8 cellular contexts compared by ENCODE assay signal in the genomic region with DNA sequence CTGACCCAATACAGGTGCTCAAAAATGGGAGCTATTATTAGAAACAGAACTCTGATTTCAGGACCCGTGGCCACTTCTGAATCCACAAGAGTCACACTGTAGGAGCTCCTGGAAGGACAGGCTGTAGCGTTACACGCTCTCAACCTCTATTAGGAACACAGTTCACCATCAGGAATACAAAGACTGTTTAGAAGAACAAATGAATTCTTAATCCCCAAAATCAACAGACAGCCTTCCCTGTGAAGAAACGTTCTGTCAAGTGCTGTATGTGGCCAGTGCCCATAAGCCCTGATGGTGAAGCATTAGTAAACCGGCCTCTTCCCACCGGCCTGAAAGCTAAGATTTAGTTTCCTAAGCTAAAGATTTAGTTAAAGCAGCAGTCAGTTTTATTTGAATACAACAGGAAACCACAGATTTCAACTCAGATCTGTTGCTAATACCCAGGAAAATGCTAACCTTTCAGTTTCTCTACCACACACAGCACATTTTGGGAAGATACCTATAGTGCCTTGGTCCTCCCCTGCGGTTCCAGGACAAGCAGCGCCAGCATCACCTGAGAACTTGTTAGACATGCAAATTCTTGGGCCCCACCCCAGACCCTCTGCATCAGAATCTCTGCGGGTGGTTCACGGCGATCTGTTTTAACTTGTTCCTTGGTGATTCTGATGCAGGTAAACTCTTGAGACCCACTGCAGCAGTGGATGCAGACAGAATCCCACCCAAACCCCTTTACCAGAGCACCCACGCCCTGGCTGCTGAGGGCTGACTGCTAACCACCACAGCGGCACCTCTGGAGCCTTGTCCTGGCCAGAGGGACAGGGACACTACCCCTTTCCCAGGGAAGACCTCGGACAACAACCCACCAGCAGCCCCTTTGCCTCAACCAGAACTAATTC. TPM values are rescaled to one million over a fixed set of nuclear protein-coding genes. Genes with fewer than 3 reads are reported as not detected.
DNase-seq lines count a peak whose midpoint lies in the region; ATAC-seq, FAIRE-seq and TF ChIP-seq lines count a peak whose summit lies in the region.

No MANE protein-coding gene starts in this region.

- DNase-seq in CD4-positive, alpha-beta T cell, result no peak
- DNase-seq in bronchial epithelial cell (ENCODE audit: low read depth) (peak; percentile 39), DMS53 treated with DMSO at 0.1 percent for 48 hours (lab: John Stamatoyannopoulos, UW; ENCODE audit: unreplicated experiment) (no peak), 8988T (no peak), type B pancreatic cell (ENCODE audit: extremely low spot score, unreplicated experiment) (no peak)

- H3K36me3 ChIP-seq in bronchial epithelial cell (ENCODE audit: control insufficient read depth, insufficient read depth, low read length), result no peaks in the 10 kb centered on the region

- intact Hi-C loops in CD4-positive, alpha-beta T cell (cut with DNase I, micrococcal nuclease), result no loop called here

- no peak overlapping the region for H3K4me3 ChIP-seq in bronchial epithelial cell (ENCODE audit: low read depth, low read length)

- H3K4me1 Mint-ChIP-seq in CD4-positive, alpha-beta T cell (ENCODE audit: low read depth), result peaks cover 31% of the 10 kb centered on the region
- H3K4me1 Mint-ChIP-seq in type B pancreatic cell (ENCODE audit: unreplicated experiment), result no peaks in the 10 kb centered on the region

- H3K27ac Mint-ChIP-seq in CD4-positive, alpha-beta T cell, result no peak overlapping the region
- no peak overlapping the region for H3K27ac Mint-ChIP-seq in type B pancreatic cell

- no peaks in the 10 kb centered on the region for H3K27me3 Mint-ChIP-seq in CD4-positive, alpha-beta T cell
- no peaks in the 10 kb centered on the region for H3K27me3 Mint-ChIP-seq in type B pancreatic cell

- peak; percentile 46 for ATAC-seq in CD4-positive, alpha-beta T cell (ENCODE audit: poor library complexity)
- peak; percentile 60 for ATAC-seq in GM19397 (IDR thresholded peaks at IDR 0.05; ENCODE audit: unreplicated experiment)
- ATAC-seq in HG03280 (IDR thresholded peaks at IDR 0.05; ENCODE audit: unreplicated experiment), result peak; percentile 64
- no peak for ATAC-seq in SK-N-SH treated with all-trans-retinoic acid at 6 μM for 48 hours

- H3K9me3 ChIP-seq in CD4-positive, alpha-beta T cell (ENCODE audit: control insufficient read depth, low read length), result no peaks in the 10 kb centered on the region

- POLR2A ChIA-PET in CD4-positive, alpha-beta T cell (lab: Charles Lee), result interaction anchor here (0.6 kb wide), 1 partner anchor 15 kb away, joined by 3 read pairs; no protein-coding TSS in a partner anchor

- no peak for FAIRE-seq in bronchial epithelial cell (lab: Jason Lieb, UNC)

- peak overlapping the region; percentile 74 for H3K4me3 Mint-ChIP-seq in CD4-positive, alpha-beta T cell
- no peak overlapping the region for H3K4me3 Mint-ChIP-seq in type B pancreatic cell

- no peaks in the 10 kb centered on the region for H3K36me3 Mint-ChIP-seq in CD4-positive, alpha-beta T cell (ENCODE audit: low read depth)
- peaks cover 6% of the 10 kb centered on the region for H3K36me3 Mint-ChIP-seq in type B pancreatic cell

- CTCF ChIA-PET in CD4-positive, alpha-beta T cell (lab: Charles Lee), result no interaction called here

- H3K27ac ChIP-seq in CD4-positive, alpha-beta T cell (ENCODE audit: low read depth, low read length), result no peak overlapping the region

- TF ChIP-seq CTCF in CD4-positive, alpha-beta T cell (IDR thresholded peaks at IDR 0.05), result no peak
- TF ChIP-seq CTCF in bronchial epithelial cell (IDR thresholded peaks at IDR 0.05; ENCODE audit: insufficient read depth, low read length, severe bottlenecking) (no peak), type B pancreatic cell (conservative IDR thresholded peaks at IDR 0.05) (no peak)

- H3K27me3 ChIP-seq in CD4-positive, alpha-beta T cell (ENCODE audit: control insufficient read depth, insufficient read depth, low read length), result no peaks in the 10 kb centered on the region
- H3K27me3 ChIP-seq in bronchial epithelial cell (ENCODE audit: control insufficient read depth, insufficient read depth, low read length), result no peaks in the 10 kb centered on the region

- no peaks in the 10 kb centered on the region for H3K9me3 Mint-ChIP-seq in CD4-positive, alpha-beta T cell
- no peaks in the 10 kb centered on the region for H3K9me3 Mint-ChIP-seq in type B pancreatic cell

TF ChIP-seq in SK-N-SH treated with all-trans-retinoic acid at 6 μM for 48 hours, 23 proteins besides CTCF, POLR2A, EP300 and RAD21:
- no peak for TF ChIP-seq BACH2 (CRISPR knock-in tag; IDR thresholded peaks at IDR 0.05; ENCODE audit: borderline replicate concordance)
- TF ChIP-seq OSR1 (CRISPR knock-in tag; IDR thresholded peaks at IDR 0.05), result no peak
- no peak for TF ChIP-seq TCF4 (CRISPR knock-in tag; IDR thresholded peaks at IDR 0.05; ENCODE audit: borderline replicate concordance)

RNA-seq across cellular contexts. Expression of gene MTRES1, which starts 33.4 kb away (rescaled TPM):
- total RNA-seq in CD4-positive, alpha-beta T cell, result 10 to 100 TPM; 11.2 to 12.2 TPM
- total RNA-seq in bronchial epithelial cell (11.3 and 13.3 TPM in 2 replicates), type B pancreatic cell (ENCODE audit: low replicate concordance) (23.5 and 25.7 TPM in 2 replicates)

RNA-seq across cellular contexts. Expression of gene BEND3, which starts 53.9 kb away (rescaled TPM):
- under 1 TPM; 0.82 to 0.92 TPM for total RNA-seq in CD4-positive, alpha-beta T cell
- total RNA-seq in bronchial epithelial cell (1.8 and 3.9 TPM in 2 replicates), type B pancreatic cell (ENCODE audit: low replicate concordance) (9.6 and 14.4 TPM in 2 replicates)
